In the genomic region with DNA sequence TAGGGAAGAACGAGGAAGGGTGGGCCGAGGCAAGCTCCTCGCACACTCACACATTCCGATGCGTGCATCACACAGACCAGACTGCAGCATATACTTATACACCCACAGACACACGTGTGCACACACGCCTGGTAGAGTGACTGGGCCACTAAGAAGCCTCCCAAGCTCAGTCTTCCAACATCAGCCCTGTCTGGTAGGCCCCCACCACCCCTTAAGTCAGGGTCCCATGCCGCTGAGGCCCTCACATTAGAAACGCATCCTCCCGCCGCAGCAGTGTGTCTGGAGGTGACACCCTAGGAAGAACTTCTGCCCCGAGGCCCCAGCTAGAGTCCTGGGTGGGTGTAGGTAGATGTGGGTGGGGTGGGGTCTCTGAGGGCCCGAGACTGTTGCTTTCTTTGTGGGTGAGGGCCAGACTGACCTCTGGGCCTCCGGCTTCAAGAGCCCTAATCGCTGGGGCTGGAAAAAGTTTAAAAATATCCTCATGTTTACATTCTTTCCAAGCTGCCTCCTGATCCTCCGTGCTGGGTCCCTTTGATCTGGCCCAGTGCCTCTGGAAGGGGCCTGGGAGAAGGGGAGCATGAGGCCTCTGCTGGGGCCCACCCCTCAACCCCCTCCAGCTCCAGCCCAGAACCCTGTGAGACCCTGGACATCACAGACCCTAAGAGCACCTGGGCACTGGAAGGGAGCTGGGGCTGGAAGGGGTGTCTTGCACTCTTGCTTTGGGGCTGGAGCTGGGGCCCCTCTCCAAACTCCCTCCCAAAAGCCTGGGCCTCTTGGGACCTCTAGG, we compare ENCODE assay signal across 15 cellular contexts. TPM values are rescaled to one million over a fixed set of nuclear protein-coding genes. Genes with fewer than 3 reads are reported as not detected.
DNase-seq lines count a peak whose midpoint lies in the region; ATAC-seq and TF ChIP-seq lines count a peak whose summit lies in the region.
"Had no signal": no experiment of that assay in that cellular context is flagged by ENCODE, and none has a peak within 500 bp of the region (broad histone marks: within the 10 kb centered on the region; RNA-seq: fewer than 3 reads in every experiment).

No MANE protein-coding gene starts in this region.

- H3K27me3 ChIP-seq in liver (ENCODE audit: control insufficient read depth in 4 of 4, insufficient read depth in 4 of 4, low read length in 3 of 4) (no peaks in the 10 kb centered on the region), testis (no peaks in the 10 kb centered on the region)
- H3K27me3 ChIP-seq: dorsolateral prefrontal cortex had no signal

- TF ChIP-seq RAD21 in liver (IDR thresholded peaks at IDR 0.05) = no peak

- peaks cover 2 to 7% (median 4%) of the 10 kb centered on the region in 4 donors for H3K4me1 ChIP-seq in liver (ENCODE audit: control insufficient read depth in 4 of 4, insufficient read depth in 4 of 4, low read length in 3 of 4)
- peaks cover 56% of the 10 kb centered on the region for H3K4me1 ChIP-seq in testis

- WGBS in liver = 67% methylated on average over 16 of the region's 16 CpGs
- WGBS in testis, 2 donors = 53 to 76% methylated on average over 6 to 16 of the region's 16 CpGs

- no peak overlapping the region for H3K9ac ChIP-seq in liver (ENCODE audit: low read depth in 1 of 2, low read length in 2 of 2)

- H3K27ac ChIP-seq in liver (ENCODE audit: low read depth in 1 of 2, low read length in 2 of 2) = no peak overlapping the region
- peak overlapping the region; percentile 80 to 83 for H3K27ac ChIP-seq in testis

- TF ChIP-seq CTCF in liver (IDR thresholded peaks at IDR 0.05; ENCODE audit: low read depth, low read length, missing input control) (no peak), testis (IDR thresholded peaks at IDR 0.05) (no peak)

- DNase-seq in HuH-7.5 (ENCODE audit: low spot score) (peak; percentile 43), testis (no peak), kidney glomerular epithelial cell (lab: John Stamatoyannopoulos, UW) (no peak)
- DNase-seq: activated naive CD8-positive, alpha-beta T cell treated with anti-CD3 and anti-CD28 coated beads, Interleukin-2, amount 10 ng/mL, durations not matched to agents 7 days and 5 days; dorsolateral prefrontal cortex; glutamatergic neuron; SHP77 had no signal

- no peaks in the 10 kb centered on the region for H3K36me3 ChIP-seq in liver (ENCODE audit: control insufficient read depth in 4 of 4, insufficient read depth in 3 of 4, low read depth in 1 of 4, low read length in 3 of 4)
- H3K36me3 ChIP-seq in testis (ENCODE audit: low read depth, missing control alignments) = no peaks in the 10 kb centered on the region

- H3K9me3 ChIP-seq in liver (ENCODE audit: control insufficient read depth in 4 of 4, low read length in 3 of 4) = no peaks in the 10 kb centered on the region
- H3K9me3 ChIP-seq in testis = no peaks in the 10 kb centered on the region

- ATAC-seq in esophagus mucosa = peak; percentile 49
- ATAC-seq in HG03342 (IDR thresholded peaks at IDR 0.05; ENCODE audit: unreplicated experiment) = no peak
- no peak for ATAC-seq in HG03432 (IDR thresholded peaks at IDR 0.05; ENCODE audit: unreplicated experiment)
- ATAC-seq in HG03139 (IDR thresholded peaks at IDR 0.05; ENCODE audit: unreplicated experiment) = no peak
- ATAC-seq: stimulated activated naive CD8-positive, alpha-beta T cell treated with anti-CD3 and anti-CD28 coated beads, Interleukin-15, Interleukin-2, amounts not matched to agents 100 U/mL and 50 U/mL, for 24 hours had no signal

- intact Hi-C loops in testis (cut with DNase I; ENCODE audit: low total_unique reads) = no loop called here

- no peak for TF ChIP-seq POLR2A in testis (IDR thresholded peaks at IDR 0.05)

- H3K4me3 ChIP-seq in liver (ENCODE audit: low read depth in 1 of 3, low read length in 3 of 3) (no peak overlapping the region), testis (no peak overlapping the region)
- H3K4me3 ChIP-seq: dorsolateral prefrontal cortex had no signal

TF ChIP-seq in liver, 16 proteins besides CTCF, POLR2A, EP300 and RAD21:
- TF ChIP-seq FOXA1 (IDR thresholded peaks at IDR 0.05) (no peak), NR2F2 (IDR thresholded peaks at IDR 0.05) (peak; percentile 53)

RNA-seq across cellular contexts. Expression of a gene that starts 13.6 kb away (rescaled TPM):
- total RNA-seq in esophagus mucosa (5.0 TPM), liver (under 1 TPM in 1 of 2 donors, not detected in 1; 0.56 TPM), testis (under 1 TPM; 0.31 to 0.39 TPM)
- polyA plus RNA-seq in liver (not detected), testis (ENCODE audit: insufficient read depth, low read depth, low replicate concordance) (2.7 TPM)
- total RNA-seq: activated naive CD8-positive, alpha-beta T cell treated with anti-CD3 and anti-CD28 coated beads, Interleukin-2, amount 10 ng/mL, durations not matched to agents 7 days and 5 days; CD4-positive, CD25-positive, alpha-beta regulatory T cell; posterior vena cava had no signal
- polyA plus RNA-seq: CD4-positive, CD25-positive, alpha-beta regulatory T cell had no signal

RNA-seq across cellular contexts. Expression of a gene that starts 20.3 kb away (rescaled TPM):
- total RNA-seq in esophagus mucosa (59.1 TPM), liver (under 1 TPM; 0.14 to 0.50 TPM), testis (10 to 100 TPM; 12.4 to 19.4 TPM)
- polyA plus RNA-seq in liver (under 1 TPM; 0.58 to 0.61 TPM), testis (ENCODE audit: insufficient read depth, low read depth, low replicate concordance) (9.1 TPM)
- polyA plus RNA-seq: CD4-positive, CD25-positive, alpha-beta regulatory T cell had no signal

RNA-seq across cellular contexts. Expression of a gene that starts 24.7 kb away (rescaled TPM):
- total RNA-seq in esophagus mucosa (9.6 TPM), liver (1 to 10 TPM; 7.8 to 9.4 TPM), testis (10 to 100 TPM; 22.9 to 23.9 TPM)
- polyA plus RNA-seq in liver (1 to 10 TPM; 2.3 to 4.4 TPM), testis (ENCODE audit: insufficient read depth, low read depth, low replicate concordance) (14.0 TPM)

RNA-seq across cellular contexts. Expression of a gene that starts 29.2 kb away (rescaled TPM):
- 125 TPM for total RNA-seq in esophagus mucosa
- 10 to 100 TPM; 51.1 to 52.5 TPM for total RNA-seq in liver
- polyA plus RNA-seq in liver = 100 to 1,000 TPM; 120 TPM
- total RNA-seq in testis = 100 to 1,000 TPM; 113 to 179 TPM
- polyA plus RNA-seq in testis (ENCODE audit: insufficient read depth, low read depth, low replicate concordance) = 145 TPM

RNA-seq across cellular contexts. Expression of a gene that starts 30.3 kb away (rescaled TPM):
- total RNA-seq in esophagus mucosa (151 TPM), liver (100 to 1,000 TPM in 1 of 2 donors, 10 to 100 TPM in 1; 21.2 to 200 TPM), testis (10 to 100 TPM; 49.1 to 51.9 TPM)
- polyA plus RNA-seq in liver (100 to 1,000 TPM; 173 to 190 TPM), testis (ENCODE audit: insufficient read depth, low read depth, low replicate concordance) (34.4 TPM)

Comparison
In these comparisons a context has a peak if more than half of its experiments do, and no peak if none do; other contexts are left out.
1. H3K27ac ChIP-seq: peak in testis (2 of 2); none in liver (0 of 2).
2. RNA of a gene that starts 20.3 kb away (total RNA-seq): 59.1 TPM in esophagus mucosa (single experiment) and 12.4 to 19.4 TPM in testis; 0.14 to 0.50 TPM in liver; every median in the first group is over 4 times any median in the second.